In genomic region chr15:100433304-100433703, GRCh38 we compare ENCODE assay signal across 17 cellular contexts.
DNase-seq lines count a peak whose midpoint lies in the region; ATAC-seq and TF ChIP-seq lines count a peak whose summit lies in the region.
"Had no signal": no experiment of that assay in that cellular context is flagged by ENCODE, and none has a peak within 500 bp of the region (broad histone marks: within the 10 kb centered on the region; RNA-seq: fewer than 3 reads in every experiment).

No MANE protein-coding gene starts in this region.

- H3K9me3 ChIP-seq in GM23248 (ENCODE audit: low read depth), result no peaks in the 10 kb centered on the region

- peak; percentile 17 for TF ChIP-seq CTCF in C4-2B (conservative IDR thresholded peaks at IDR 0.05)
- peak; percentile 22 for TF ChIP-seq CTCF in foreskin keratinocyte (conservative IDR thresholded peaks at IDR 0.05)

- H3K9ac ChIP-seq in GM23248, result no peak overlapping the region

- H3K4me1 ChIP-seq in foreskin keratinocyte (no peaks in the 10 kb centered on the region), GM23248 (ENCODE audit: insufficient read depth) (no peaks in the 10 kb centered on the region)

- no peak overlapping the region for H2AFZ ChIP-seq in GM23248

- in situ Hi-C loops in GM23248 (cut with MboI), result no loop called here

- H3K36me3 ChIP-seq in GM23248 (ENCODE audit: low read depth), result no peaks in the 10 kb centered on the region

- H3K79me2 ChIP-seq in GM23248 (ENCODE audit: insufficient read depth), result no peaks in the 10 kb centered on the region

- DNase-seq in AML-193 (lab: John Stamatoyannopoulos, UW) (peak; percentile 18 to 30), OCI-M1 (lab: John Stamatoyannopoulos, UW) (peak; percentile 4), foreskin keratinocyte (no peak), GM23248 (no peak), NCI-H1694 treated with DMSO at 0.1 percent for 48 hours (lab: John Stamatoyannopoulos, UW) (no peak)
- no peak for DNase-seq in activated CD4-positive, alpha-beta T cell treated with anti-CD3 and anti-CD28 coated beads for 1 hour
- DNase-seq: ACHN; CD4-positive, alpha-beta memory T cell; HCEC 1CT; NCI-H1105 treated with DMSO at 0.1 percent for 48 hours; NCI-H187 treated with DMSO at 0.1 percent for 48 hours; NCI-H446; NCI-H69 had no signal

- ATAC-seq in foreskin keratinocyte (no peak), HG03460 (IDR thresholded peaks at IDR 0.05; ENCODE audit: unreplicated experiment) (no peak)
- ATAC-seq: K562, Right ventricle myocardium inferior had no signal

- no peaks in the 10 kb centered on the region for H3F3A ChIP-seq in GM23248 (ENCODE audit: insufficient read depth)

- no peaks in the 10 kb centered on the region for H3K9me2 ChIP-seq in GM23248 (ENCODE audit: insufficient read depth)

- no peak overlapping the region for H3K27ac ChIP-seq in C4-2B
- H3K27ac ChIP-seq in foreskin keratinocyte, result no peak overlapping the region
- H3K27ac ChIP-seq in GM23248, result no peak overlapping the region

- H3K27me3 ChIP-seq in foreskin keratinocyte, result no peaks in the 10 kb centered on the region
- H3K27me3 ChIP-seq in GM23248 (replicated peaks; ENCODE audit: insufficient read depth), result no peaks in the 10 kb centered on the region

- H3K4me2 ChIP-seq in GM23248 (ENCODE audit: unreplicated experiment), result no peak overlapping the region

- no peaks in the 10 kb centered on the region for H4K20me1 ChIP-seq in GM23248 (ENCODE audit: insufficient read depth)

- 75 to 86% methylated on average over 2 of the region's 2 CpGs for WGBS in GM23248 (ENCODE audit: low coverage in 1 of 2, low lambda C conversion rate in 2 of 2, missing lambda C conversion rate in 2 of 2), 2 experiments

- no peak overlapping the region for H3K4me3 ChIP-seq in GM23248
- H3K4me3 ChIP-seq: K562 had no signal

Comparison
In these comparisons a context has a peak if more than half of its experiments do, and no peak if none do; other contexts are left out.
1. DNase-seq: peak in AML-193 (2 of 2) and OCI-M1 (single experiment); none in foreskin keratinocyte (0 of 2), activated CD4-positive, alpha-beta T cell treated with anti-CD3 and anti-CD28 coated beads for 1 hour (single experiment), GM23248 (single experiment) and NCI-H1694 treated with DMSO at 0.1 percent for 48 hours (single experiment).